9 cellular contexts compared by ENCODE assay signal in genomic region chr4:26020083-26020668, GRCh38.
DNase-seq lines count a peak whose midpoint lies in the region; ATAC-seq and TF ChIP-seq lines count a peak whose summit lies in the region.
"Had no signal": no experiment of that assay in that cellular context is flagged by ENCODE, and none has a peak within 500 bp of the region (broad histone marks: within the 10 kb centered on the region; RNA-seq: fewer than 3 reads in every experiment).

No MANE protein-coding gene starts in this region.

- H2AK5ac ChIP-seq in neuronal stem cell (ENCODE audit: low read depth, low read length): no peak overlapping the region

- no peak overlapping the region for H3K14ac ChIP-seq in neuronal stem cell (ENCODE audit: low read length)

- peak overlapping the region; percentile 61 for H3K27ac Mint-ChIP-seq in activated CD4-positive, alpha-beta T cell treated with anti-CD3 and anti-CD28 coated beads, Interleukin-2, amount 10 ng/mL, durations not matched to agents 24 days and 14 days
- H3K27ac Mint-ChIP-seq in type B pancreatic cell: peak overlapping the region; percentile 96

- no peak overlapping the region for H3K4me3 ChIP-seq in left ventricle myocardium inferior
- no peak overlapping the region for H3K4me3 ChIP-seq in foreskin fibroblast (ENCODE audit: low read depth in 1 of 2, low read length in 2 of 2)
- no peak overlapping the region for H3K4me3 ChIP-seq in neuronal stem cell (ENCODE audit: low read length in 2 of 2)
- H3K4me3 ChIP-seq: right lobe of liver had no signal

- no peak overlapping the region for H4K91ac ChIP-seq in neuronal stem cell (ENCODE audit: low read depth, low read length, poor library complexity)

- H2BK120ac ChIP-seq in neuronal stem cell (ENCODE audit: low read depth, low read length): no peak overlapping the region

- no peak overlapping the region for H3K9ac ChIP-seq in neuronal stem cell (ENCODE audit: low read depth, low read length, poor library complexity)

- no CpG with 5 or more reads among the region's 10 CpGs for WGBS in neuronal stem cell (ENCODE audit: extremely low coverage in 2 of 2, insufficient read length in 2 of 2, insufficient replicate concordance in 1 of 2), 2 donors

- no peak overlapping the region for H3K4ac ChIP-seq in neuronal stem cell (ENCODE audit: low read length)

- no peaks in the 10 kb centered on the region for H3K36me3 Mint-ChIP-seq in activated CD4-positive, alpha-beta T cell treated with anti-CD3 and anti-CD28 coated beads, Interleukin-2, amount 10 ng/mL, durations not matched to agents 24 days and 14 days (ENCODE audit: low read depth)
- H3K36me3 Mint-ChIP-seq in type B pancreatic cell: no peaks in the 10 kb centered on the region

- no peak overlapping the region for H2BK12ac ChIP-seq in neuronal stem cell (ENCODE audit: low read length)

- H2BK5ac ChIP-seq in neuronal stem cell (ENCODE audit: low read length): no peak overlapping the region

- H3K9me3 ChIP-seq in left ventricle myocardium inferior (replicated peaks): no peaks in the 10 kb centered on the region
- H3K9me3 ChIP-seq in neuronal stem cell (replicated peaks in 1 of 2; ENCODE audit: control insufficient read depth in 2 of 2, insufficient read depth in 1 of 2, low read depth in 1 of 2, low read length in 2 of 2): peaks cover 0 to 2% of the 10 kb centered on the region in 2 donors
- H3K9me3 ChIP-seq: right lobe of liver had no signal

- H3K27ac ChIP-seq in left ventricle myocardium inferior (replicated peaks) (no peak overlapping the region), neuronal stem cell (replicated peaks; ENCODE audit: low read length) (no peak overlapping the region)
- H3K27ac ChIP-seq: right lobe of liver had no signal

- H3K4me1 ChIP-seq in left ventricle myocardium inferior (peaks cover 32% of the 10 kb centered on the region), neuronal stem cell (ENCODE audit: control insufficient read depth in 2 of 2, insufficient read depth in 1 of 2, low read depth in 1 of 2, low read length in 2 of 2) (no peaks in the 10 kb centered on the region)

- no peak overlapping the region for H3K4me2 ChIP-seq in neuronal stem cell (ENCODE audit: insufficient read depth, low read length, poor library complexity, severe bottlenecking)

- no peaks in the 10 kb centered on the region for H3K27me3 ChIP-seq in left ventricle myocardium inferior (ENCODE audit: low read depth)
- peaks cover 0 to 7% (median 0%) of the 10 kb centered on the region in 3 experiments for H3K27me3 ChIP-seq in neuronal stem cell (ENCODE audit: control insufficient read depth in 3 of 3, insufficient read depth in 3 of 3, low read depth in 1 of 3, low read length in 3 of 3)

- H3K36me3 ChIP-seq in left ventricle myocardium inferior (no peaks in the 10 kb centered on the region), neuronal stem cell (replicated peaks in 1 of 2; ENCODE audit: control insufficient read depth in 2 of 2, insufficient read depth in 2 of 2, low read length in 2 of 2) (no peaks in the 10 kb centered on the region)
- H3K36me3 ChIP-seq: right lobe of liver had no signal

- H3K18ac ChIP-seq in neuronal stem cell (ENCODE audit: low read length): no peak overlapping the region

- intact Hi-C loops in left ventricle myocardium superior (cut with micrococcal nuclease): no loop called here
- intact Hi-C loops in left ventricle myocardium inferior (cut with micrococcal nuclease): no loop called here
- intact Hi-C loops in activated CD4-positive, alpha-beta T cell treated with anti-CD3 and anti-CD28 coated beads, Interleukin-2, amount 10 ng/mL, durations not matched to agents 24 days and 14 days (cut with micrococcal nuclease): loop anchor here (1.0 to 10.0 kb wide), 3 partner anchors 11 to 705 kb away; no protein-coding TSS in a partner anchor

- DNase-seq in left ventricle myocardium superior (no peak), left ventricle myocardium inferior (no peak), foreskin fibroblast (peak; percentile 82 to 89), type B pancreatic cell (ENCODE audit: extremely low spot score, unreplicated experiment) (no peak), neuronal stem cell (ENCODE audit: low spot score) (no peak), G401 (ENCODE audit: low spot score) (no peak)
- DNase-seq in activated CD4-positive, alpha-beta T cell treated with anti-CD3 and anti-CD28 coated beads, Interleukin-2, amount 10 ng/mL, durations not matched to agents 24 days and 14 days: peak; percentile 65
- DNase-seq: right lobe of liver had no signal

- H3K23ac ChIP-seq in neuronal stem cell (ENCODE audit: low read depth, low read length, poor library complexity): no peak overlapping the region

- no peaks in the 10 kb centered on the region for H3K79me1 ChIP-seq in neuronal stem cell (ENCODE audit: low read depth, low read length)

- H3K4me1 Mint-ChIP-seq in activated CD4-positive, alpha-beta T cell treated with anti-CD3 and anti-CD28 coated beads, Interleukin-2, amount 10 ng/mL, durations not matched to agents 24 days and 14 days: peaks cover 18% of the 10 kb centered on the region
- peaks cover 33% of the 10 kb centered on the region for H3K4me1 Mint-ChIP-seq in type B pancreatic cell (ENCODE audit: unreplicated experiment)

- ATAC-seq in left ventricle myocardium superior (peak; percentile 34), GM18909 (IDR thresholded peaks at IDR 0.05; ENCODE audit: poor library complexity, unreplicated experiment) (no peak)

- H4K8ac ChIP-seq in neuronal stem cell (ENCODE audit: low read depth, low read length): no peak overlapping the region

- H2AFZ ChIP-seq in neuronal stem cell (ENCODE audit: low read length): no peak overlapping the region

- peaks cover 12% of the 10 kb centered on the region for H3K9me3 Mint-ChIP-seq in activated CD4-positive, alpha-beta T cell treated with anti-CD3 and anti-CD28 coated beads, Interleukin-2, amount 10 ng/mL, durations not matched to agents 24 days and 14 days
- H3K9me3 Mint-ChIP-seq in type B pancreatic cell: peaks cover 8% of the 10 kb centered on the region

- peak overlapping the region; percentile 27 for H3K4me3 Mint-ChIP-seq in activated CD4-positive, alpha-beta T cell treated with anti-CD3 and anti-CD28 coated beads, Interleukin-2, amount 10 ng/mL, durations not matched to agents 24 days and 14 days
- peak overlapping the region; percentile 81 for H3K4me3 Mint-ChIP-seq in type B pancreatic cell

- peaks cover 3% of the 10 kb centered on the region for H3K27me3 Mint-ChIP-seq in activated CD4-positive, alpha-beta T cell treated with anti-CD3 and anti-CD28 coated beads, Interleukin-2, amount 10 ng/mL, durations not matched to agents 24 days and 14 days
- H3K27me3 Mint-ChIP-seq in type B pancreatic cell: peaks cover 14% of the 10 kb centered on the region

- TF ChIP-seq CTCF in left ventricle myocardium inferior (IDR thresholded peaks at IDR 0.05; ENCODE audit: borderline replicate concordance) (no peak), foreskin fibroblast (IDR thresholded peaks at IDR 0.05; ENCODE audit: low read depth, low read length) (no peak), type B pancreatic cell (conservative IDR thresholded peaks at IDR 0.05) (no peak)

- in situ Hi-C loops in G401 (cut with HindIII; ENCODE audit: low sequenced_read_pairs): no loop called here

- H2BK15ac ChIP-seq in neuronal stem cell (ENCODE audit: low read length): no peak overlapping the region

Comparison
In these comparisons a context has a peak if more than half of its experiments do, and no peak if none do; other contexts are left out.
1. DNase-seq: peak in activated CD4-positive, alpha-beta T cell treated with anti-CD3 and anti-CD28 coated beads, Interleukin-2, amount 10 ng/mL, durations not matched to agents 24 days and 14 days (single experiment) and foreskin fibroblast (2 of 2); none in left ventricle myocardium superior (single experiment), left ventricle myocardium inferior (single experiment), type B pancreatic cell (single experiment), neuronal stem cell (single experiment) and G401 (single experiment).